Comparison of ENCODE assay signal across 29 cellular contexts in genomic region chr3:62036726-62037125, GRCh38.
"Had no signal": no experiment of that assay in that cellular context is flagged by ENCODE, and none has a peak within 500 bp of the region (broad histone marks: within the 10 kb centered on the region; RNA-seq: fewer than 3 reads in every experiment).

No MANE protein-coding gene starts in this region.

- H3K36me3 Mint-ChIP-seq: activated CD8-positive, alpha-beta memory T cell treated with anti-CD3 and anti-CD28 coated beads, Interleukin-2, amount 10 ng/mL, durations not matched to agents 7 days and 5 days; activated naive CD4-positive, alpha-beta T cell treated with anti-CD3 and anti-CD28 coated beads, Interleukin-2, amount 50 U/mL, for 24 hours had no signal

- ATAC-seq: activated CD8-positive, alpha-beta memory T cell treated with anti-CD3 and anti-CD28 coated beads, Interleukin-2, amount 10 ng/mL, durations not matched to agents 7 days and 5 days; Panc1 had no signal

- H3K27ac ChIP-seq: breast epithelium, RWPE1, SJCRH30 had no signal

- H3K27ac Mint-ChIP-seq: activated B cell treated with CpG ODN at 0.5 μM for 24 hours; activated CD4-positive, alpha-beta T cell treated with anti-CD3 and anti-CD28 coated beads, Interleukin-2, amount 10 ng/mL, durations not matched to agents 24 days and 14 days; activated CD8-positive, alpha-beta memory T cell treated with anti-CD3 and anti-CD28 coated beads, Interleukin-2, amount 10 ng/mL, durations not matched to agents 7 days and 5 days; activated naive CD4-positive, alpha-beta T cell treated with anti-CD3 and anti-CD28 coated beads, Interleukin-2, amount 50 U/mL, for 24 hours; activated T-cell treated with anti-CD3 and anti-CD28 coated beads, Interleukin-2, amount 50 U/mL, for 24 hours; activated T-helper 1 cell treated with anti-CD3 and anti-CD28 coated beads, Interleukin-12 subunit alpha, Interleukin-12 subunit beta, Interleukin-2, Interleukin-4 antibody, amounts not matched to agents 30 ng/mL and 10 ng/mL and 1 ng/mL, durations not matched to agents 14 hours and 24 hours and 36 hours; T-helper 1 cell treated with Interleukin-12 subunit alpha and Interleukin-12 subunit beta and Interleukin-4 antibody, amounts not matched to agents 30 μg/mL and 1 μg/mL, for 36 hours had no signal

- DNase-seq: activated B cell treated with CpG ODN at 0.5 μM for 24 hours; activated CD4-positive, alpha-beta T cell treated with anti-CD3 and anti-CD28 coated beads for 1 hour; activated CD4-positive, alpha-beta T cell treated with anti-CD3 and anti-CD28 coated beads, Interleukin-2, amount 10 ng/mL, durations not matched to agents 24 days and 14 days; activated CD4-positive, alpha-beta T cell treated with anti-CD3 and anti-CD28 coated beads, Interleukin-2, amount 50 U/mL, for 48 hours; activated CD8-positive, alpha-beta memory T cell treated with anti-CD3 and anti-CD28 coated beads, Interleukin-2, amount 10 ng/mL, durations not matched to agents 7 days and 5 days; activated effector memory CD4-positive, alpha-beta T cell treated with Interleukin-2 at 50 U/mL for 16 hours; activated naive CD4-positive, alpha-beta T cell; activated T-cell treated with anti-CD3 and anti-CD28 coated beads, Interleukin-2, amount 50 U/mL, for 24 hours; aorta; central memory CD4-positive, alpha-beta T cell; NCI-H1092; NCI-H1417 treated with DMSO at 0.1 percent for 48 hours; NCI-H2029; NCI-H2107; NCI-H2171 treated with DMSO at 0.1 percent for 48 hours; NCI-H345; NCI-H510A; NCI-H526 treated with DMSO at 0.1 percent for 48 hours; NCI-H82; OCI-M1; Right ventricle myocardium superior; SJCRH30; T-helper 9 cell had no signal

- H3K9me3 Mint-ChIP-seq: activated B cell treated with CpG ODN at 0.5 μM for 24 hours; activated CD4-positive, alpha-beta T cell treated with anti-CD3 and anti-CD28 coated beads, Interleukin-2, amount 10 ng/mL, durations not matched to agents 24 days and 14 days; activated naive CD4-positive, alpha-beta T cell treated with anti-CD3 and anti-CD28 coated beads, Interleukin-2, amount 50 U/mL, for 24 hours; activated T-cell treated with anti-CD3 and anti-CD28 coated beads, Interleukin-2, amount 50 U/mL, for 24 hours; activated T-helper 1 cell treated with anti-CD3 and anti-CD28 coated beads, Interleukin-12 subunit alpha, Interleukin-12 subunit beta, Interleukin-2, Interleukin-4 antibody, amounts not matched to agents 30 ng/mL and 10 ng/mL and 1 ng/mL, durations not matched to agents 14 hours and 24 hours and 36 hours; T-helper 1 cell treated with Interleukin-12 subunit alpha and Interleukin-12 subunit beta and Interleukin-4 antibody, amounts not matched to agents 30 μg/mL and 1 μg/mL, for 36 hours had no signal

- H3K4me3 Mint-ChIP-seq: activated B cell treated with CpG ODN at 0.5 μM for 24 hours; activated CD4-positive, alpha-beta T cell treated with anti-CD3 and anti-CD28 coated beads, Interleukin-2, amount 10 ng/mL, durations not matched to agents 24 days and 14 days; activated CD8-positive, alpha-beta memory T cell treated with anti-CD3 and anti-CD28 coated beads, Interleukin-2, amount 10 ng/mL, durations not matched to agents 7 days and 5 days; activated naive CD4-positive, alpha-beta T cell treated with anti-CD3 and anti-CD28 coated beads, Interleukin-2, amount 50 U/mL, for 24 hours; activated T-cell treated with anti-CD3 and anti-CD28 coated beads, Interleukin-2, amount 50 U/mL, for 24 hours; activated T-helper 1 cell treated with anti-CD3 and anti-CD28 coated beads, Interleukin-12 subunit alpha, Interleukin-12 subunit beta, Interleukin-2, Interleukin-4 antibody, amounts not matched to agents 30 ng/mL and 10 ng/mL and 1 ng/mL, durations not matched to agents 14 hours and 24 hours and 36 hours; T-helper 1 cell treated with Interleukin-12 subunit alpha and Interleukin-12 subunit beta and Interleukin-4 antibody, amounts not matched to agents 30 μg/mL and 1 μg/mL, for 36 hours had no signal

- H3K4me1 ChIP-seq: breast epithelium, SJCRH30 had no signal

- H3K4me3 ChIP-seq: breast epithelium, SJCRH30 had no signal

- H3K4me1 Mint-ChIP-seq: activated B cell treated with CpG ODN at 0.5 μM for 24 hours; activated CD4-positive, alpha-beta T cell treated with anti-CD3 and anti-CD28 coated beads, Interleukin-2, amount 10 ng/mL, durations not matched to agents 24 days and 14 days; activated CD8-positive, alpha-beta memory T cell treated with anti-CD3 and anti-CD28 coated beads, Interleukin-2, amount 10 ng/mL, durations not matched to agents 7 days and 5 days; activated naive CD4-positive, alpha-beta T cell treated with anti-CD3 and anti-CD28 coated beads, Interleukin-2, amount 50 U/mL, for 24 hours had no signal

- H3K9me3 ChIP-seq: breast epithelium, SJCRH30 had no signal

- H3K36me3 ChIP-seq: breast epithelium, SJCRH30 had no signal

- H3K27me3 Mint-ChIP-seq: activated B cell treated with CpG ODN at 0.5 μM for 24 hours; activated CD4-positive, alpha-beta T cell treated with anti-CD3 and anti-CD28 coated beads, Interleukin-2, amount 10 ng/mL, durations not matched to agents 24 days and 14 days; activated CD8-positive, alpha-beta memory T cell treated with anti-CD3 and anti-CD28 coated beads, Interleukin-2, amount 10 ng/mL, durations not matched to agents 7 days and 5 days; activated T-cell treated with anti-CD3 and anti-CD28 coated beads, Interleukin-2, amount 50 U/mL, for 24 hours had no signal

- H3K27me3 ChIP-seq: breast epithelium, SJCRH30 had no signal
